In genomic region chr4:15457401-15458201, GRCh38 we compare ENCODE assay signal across 8 cellular contexts. TPM values are rescaled to one million over a fixed set of nuclear protein-coding genes. Genes with fewer than 3 reads are reported as not detected.
A peak's percentile ranks its signal among the peaks of the same experiment; 100 is the strongest.
DNase-seq lines count a peak whose midpoint lies in the region; ATAC-seq and TF ChIP-seq lines count a peak whose summit lies in the region.

No MANE protein-coding gene starts in this region.

- DNase-seq in CD4-positive, CD25-positive, alpha-beta regulatory T cell, result peak in 2 of 3 donors; percentile 45 to 47
- peak; percentile 29 for DNase-seq in NCI-H446 treated with DMSO at 0.1 percent for 48 hours (lab: John Stamatoyannopoulos, UW)
- DNase-seq in breast epithelium (ENCODE audit: low spot score in 2 of 2), result no peak
- no peak for DNase-seq in left colon
- DNase-seq in upper lobe of left lung, result no peak
- no peak for DNase-seq in posterior cingulate gyrus

- H3K27me3 ChIP-seq in CD4-positive, CD25-positive, alpha-beta regulatory T cell (ENCODE audit: control insufficient read depth, insufficient read depth, low read length), result peaks cover 4% of the 10 kb centered on the region
- H3K27me3 ChIP-seq in breast epithelium (no peaks in the 10 kb centered on the region), upper lobe of left lung (no peaks in the 10 kb centered on the region)

- intact Hi-C loops in breast epithelium (cut with DNase I; ENCODE audit: low total_unique reads), result loop anchor here (1.0 to 5.0 kb wide), 2 partner anchors 15 to 225 kb away; no protein-coding TSS in a partner anchor
- intact Hi-C loops in left colon (cut with DNase I, micrococcal nuclease), result loop anchor here (5.0 kb wide), 2 partner anchors 220 to 225 kb away; no protein-coding TSS in a partner anchor
- intact Hi-C loops in posterior cingulate gyrus (cut with DNase I), result loop anchor here (1.0 to 10.0 kb wide), 3 partner anchors 219 to 1803 kb away; no protein-coding TSS in a partner anchor

- no peak overlapping the region for H3K27ac Mint-ChIP-seq in CD4-positive, CD25-positive, alpha-beta regulatory T cell

- H3K9me3 ChIP-seq in CD4-positive, CD25-positive, alpha-beta regulatory T cell (ENCODE audit: control insufficient read depth in 2 of 2, low read length in 2 of 2), result no peaks in the 10 kb centered on the region
- no peaks in the 10 kb centered on the region for H3K9me3 ChIP-seq in breast epithelium
- H3K9me3 ChIP-seq in upper lobe of left lung, result no peaks in the 10 kb centered on the region

- H3K36me3 ChIP-seq in CD4-positive, CD25-positive, alpha-beta regulatory T cell (ENCODE audit: control insufficient read depth, insufficient read depth, low read length), result no peaks in the 10 kb centered on the region
- no peaks in the 10 kb centered on the region for H3K36me3 ChIP-seq in breast epithelium
- no peaks in the 10 kb centered on the region for H3K36me3 ChIP-seq in upper lobe of left lung

- H3K9me3 Mint-ChIP-seq in CD4-positive, CD25-positive, alpha-beta regulatory T cell, result no peaks in the 10 kb centered on the region

- TF ChIP-seq EP300 in upper lobe of left lung (IDR thresholded peaks at IDR 0.05), result no peak

- peaks cover 0 to 4% (median 0%) of the 10 kb centered on the region in 4 donors for H3K4me1 Mint-ChIP-seq in CD4-positive, CD25-positive, alpha-beta regulatory T cell

- no peak overlapping the region for H3K27ac ChIP-seq in CD4-positive, CD25-positive, alpha-beta regulatory T cell (ENCODE audit: insufficient read depth, low read length, poor library complexity, severe bottlenecking)
- peak overlapping the region in 1 of 2 donors; percentile 8 for H3K27ac ChIP-seq in breast epithelium
- peak overlapping the region in 3 of 4 donors; percentile 16 to 66 (median 40) for H3K27ac ChIP-seq in upper lobe of left lung

- peak; percentile 56 to 59 for ATAC-seq in CD4-positive, CD25-positive, alpha-beta regulatory T cell (ENCODE audit: low read depth in 2 of 2)
- ATAC-seq in GM18868 (IDR thresholded peaks at IDR 0.05; ENCODE audit: unreplicated experiment), result peak; percentile 99
- peak; percentile 95 for ATAC-seq in HG03025 (IDR thresholded peaks at IDR 0.05; ENCODE audit: low FRiP score, unreplicated experiment)
- peak; percentile 66 for ATAC-seq in left colon
- peak; percentile 52 to 87 for ATAC-seq in upper lobe of left lung (ENCODE audit: low FRiP score in 2 of 2)

- no peaks in the 10 kb centered on the region for H3K36me3 Mint-ChIP-seq in CD4-positive, CD25-positive, alpha-beta regulatory T cell

- no peak for TF ChIP-seq POLR2A in breast epithelium (IDR thresholded peaks at IDR 0.05)
- TF ChIP-seq POLR2A in upper lobe of left lung (IDR thresholded peaks at IDR 0.05), result no peak

- TF ChIP-seq CTCF in breast epithelium (IDR thresholded peaks at IDR 0.05) (peak; percentile 64 to 80 (median 75)), upper lobe of left lung (IDR thresholded peaks at IDR 0.05) (peak; percentile 47 to 79 (median 75))

- 27% methylated on average over 7 of the region's 7 CpGs for WGBS in upper lobe of left lung, 2 donors

- no peak overlapping the region for H3K4me3 Mint-ChIP-seq in CD4-positive, CD25-positive, alpha-beta regulatory T cell

- no peaks in the 10 kb centered on the region for H3K27me3 Mint-ChIP-seq in CD4-positive, CD25-positive, alpha-beta regulatory T cell

- no peaks in the 10 kb centered on the region for H3K4me1 ChIP-seq in CD4-positive, CD25-positive, alpha-beta regulatory T cell (ENCODE audit: control insufficient read depth, insufficient read depth, low read length, poor library complexity, severe bottlenecking)
- H3K4me1 ChIP-seq in breast epithelium (no peaks in the 10 kb centered on the region), upper lobe of left lung (peaks cover 4 to 14% (median 6%) of the 10 kb centered on the region in 4 donors)

- no peak overlapping the region for H3K4me3 ChIP-seq in CD4-positive, CD25-positive, alpha-beta regulatory T cell (ENCODE audit: low read depth, low read length)
- no peak overlapping the region for H3K4me3 ChIP-seq in breast epithelium
- no peak overlapping the region for H3K4me3 ChIP-seq in upper lobe of left lung

RNA-seq across cellular contexts. Expression of gene CC2D2A, which starts 12.1 kb away (rescaled TPM):
- total RNA-seq in CD4-positive, CD25-positive, alpha-beta regulatory T cell, result not detected
- under 1 TPM; 0.09 to 0.64 (median 0.50) TPM for polyA plus RNA-seq in CD4-positive, CD25-positive, alpha-beta regulatory T cell
- total RNA-seq in breast epithelium (10 to 100 TPM; 10.7 to 22.9 (median 14.9) TPM), left colon (1 to 10 TPM; 4.8 to 8.6 TPM), upper lobe of left lung (10 to 100 TPM; 16.3 to 47.4 (median 25.1) TPM)

RNA-seq across cellular contexts. Expression of gene C1QTNF7, which starts 29.8 kb away (rescaled TPM):
- not detected for total RNA-seq in CD4-positive, CD25-positive, alpha-beta regulatory T cell
- not detected for polyA plus RNA-seq in CD4-positive, CD25-positive, alpha-beta regulatory T cell
- total RNA-seq in breast epithelium (10 to 100 TPM in 1 of 3 donors, 1 to 10 TPM in 2; 2.2 to 14.9 (median 2.6) TPM), left colon (1 to 10 TPM; 1.5 to 4.0 TPM), upper lobe of left lung (10 to 100 TPM in 2 of 6 donors, 1 to 10 TPM in 4; 2.3 to 13.3 (median 7.9) TPM)

Comparison
In these comparisons a context has a peak if more than half of its experiments do, and no peak if none do; other contexts are left out.
1. DNase-seq: peak in CD4-positive, CD25-positive, alpha-beta regulatory T cell (2 of 3) and NCI-H446 treated with DMSO at 0.1 percent for 48 hours (single experiment); none in breast epithelium (0 of 2), left colon (0 of 2), upper lobe of left lung (0 of 2) and posterior cingulate gyrus (0 of 10).
2. Peak in every context shown above with its lines, with median percentiles within 50 percentile points of each other: ATAC-seq.